Comparison of ENCODE assay signal across 8 cellular contexts in genomic region chr2:216412022-216412999, GRCh38. TPM values are rescaled to one million over a fixed set of nuclear protein-coding genes. Genes with fewer than 3 reads are reported as not detected.
A peak's percentile ranks its signal among the peaks of the same experiment; 100 is the strongest.
DNase-seq lines count a peak whose midpoint lies in the region; ATAC-seq lines count a peak whose summit lies in the region.

TSS of gene SMARCAL1 (plus strand) at chr2:216412484. CDS start at chr2:216414705, 2,221 bp downstream.

- H3K4me1 Mint-ChIP-seq in activated CD8-positive, alpha-beta memory T cell treated with anti-CD3 and anti-CD28 coated beads, Interleukin-2, amount 10 ng/mL, durations not matched to agents 7 days and 5 days, result peaks cover 26% of the 10 kb centered on the region

- H3K9me3 Mint-ChIP-seq in activated CD8-positive, alpha-beta memory T cell treated with anti-CD3 and anti-CD28 coated beads, Interleukin-2, amount 10 ng/mL, durations not matched to agents 7 days and 5 days (ENCODE audit: low read depth), result no peaks in the 10 kb centered on the region

- CTCF ChIA-PET in activated CD8-positive, alpha-beta memory T cell treated with anti-CD3 and anti-CD28 coated beads, Interleukin-2, amount 10 ng/mL, durations not matched to agents 7 days and 5 days (lab: Charles Lee), result interaction anchor here (1.0 kb wide), 4 partner anchors 9 to 215 kb away, joined by 3 to 4 read pairs (median 3); no protein-coding TSS in a partner anchor

- H2BK5ac ChIP-seq in mesenchymal stem cell (ENCODE audit: low read depth, low read length, poor library complexity, severe bottlenecking), result peak within 1 kb of the TSS; percentile 39

- H2AK5ac ChIP-seq in mesenchymal stem cell (ENCODE audit: low read length, severe bottlenecking), result no peak within 1 kb of the TSS

- H3K36me3 Mint-ChIP-seq in activated CD8-positive, alpha-beta memory T cell treated with anti-CD3 and anti-CD28 coated beads, Interleukin-2, amount 10 ng/mL, durations not matched to agents 7 days and 5 days, result peaks cover 12% of the 10 kb centered on the region

- H3K9me3 ChIP-seq in NT2/D1 (ENCODE audit: insufficient read depth, low read length) (no peaks in the 10 kb centered on the region), endocrine pancreas (ENCODE audit: control insufficient read depth, low read length) (no peaks in the 10 kb centered on the region), mesenchymal stem cell (ENCODE audit: control insufficient read depth, low read length) (no peaks in the 10 kb centered on the region)

- peak within 1 kb of the TSS in 1 of 2 experiments; percentile 71 for H3K4ac ChIP-seq in mesenchymal stem cell (ENCODE audit: low read depth in 1 of 2, low read length in 2 of 2)

- H3K23ac ChIP-seq in mesenchymal stem cell (ENCODE audit: low read length in 2 of 2), result no peak within 1 kb of the TSS

- peak within 1 kb of the TSS; percentile 68 for H3K27ac ChIP-seq in mesenchymal stem cell (ENCODE audit: low read length, poor library complexity, severe bottlenecking)

- peak within 1 kb of the TSS; percentile 82 for H2BK15ac ChIP-seq in mesenchymal stem cell (ENCODE audit: low read depth, poor library complexity, severe bottlenecking)

- peak within 1 kb of the TSS; percentile 79 for H3K4me2 ChIP-seq in mesenchymal stem cell (ENCODE audit: low read length, poor library complexity, severe bottlenecking)

- H3K36me3 ChIP-seq in NT2/D1 (ENCODE audit: insufficient read depth, insufficient read length, low read length) (peaks cover 29% of the 10 kb centered on the region), endocrine pancreas (ENCODE audit: control insufficient read depth, insufficient read depth, low read length) (no peaks in the 10 kb centered on the region), mesenchymal stem cell (ENCODE audit: control insufficient read depth in 1 of 2, insufficient read depth in 2 of 2, low read depth in 1 of 2, low read length in 2 of 2) (peaks cover 14 to 30% of the 10 kb centered on the region in 2 experiments)

- ATAC-seq in GM21381 (IDR thresholded peaks at IDR 0.05; ENCODE audit: unreplicated experiment), result peak; percentile 90
- ATAC-seq in activated CD8-positive, alpha-beta memory T cell treated with anti-CD3 and anti-CD28 coated beads, Interleukin-2, amount 10 ng/mL, durations not matched to agents 7 days and 5 days, result peak; percentile 89

- H3K79me1 ChIP-seq in mesenchymal stem cell (replicated peaks; ENCODE audit: low read length, poor library complexity, severe bottlenecking), result peaks cover 20% of the 10 kb centered on the region

- H2AFZ ChIP-seq in mesenchymal stem cell (ENCODE audit: low read depth, low read length), result peak within 1 kb of the TSS; percentile 19

- H4K8ac ChIP-seq in mesenchymal stem cell (ENCODE audit: low read length), result peak within 1 kb of the TSS; percentile 93

- peak; percentile 99 for DNase-seq in COR-L47 (lab: John Stamatoyannopoulos, UW)
- DNase-seq in HUDEP-2 (lab: John Stamatoyannopoulos, UW; ENCODE audit: unreplicated experiment in 76 of 76), result peak; percentile 47 to 98 (median 95)
- peak; percentile 98 for DNase-seq in NT2/D1 (ENCODE audit: low read depth, low spot score)
- DNase-seq in activated CD8-positive, alpha-beta memory T cell treated with anti-CD3 and anti-CD28 coated beads, Interleukin-2, amount 10 ng/mL, durations not matched to agents 7 days and 5 days, result peak; percentile 100
- DNase-seq in mesenchymal stem cell, result peak; percentile 98
- peak; percentile 96 for DNase-seq in stimulated activated CD8-positive, alpha-beta memory T cell treated with anti-CD3 and anti-CD28 coated beads, Interleukin-12 subunit alpha, Interleukin-12 subunit beta, amount 100 ng/mL, for 4 hours (ENCODE audit: low read depth)

- peaks cover 5% of the 10 kb centered on the region for H3K4me1 ChIP-seq in NT2/D1 (ENCODE audit: insufficient read depth, insufficient read length)
- H3K4me1 ChIP-seq in endocrine pancreas (ENCODE audit: control insufficient read depth, insufficient read depth, low read length), result peaks cover 4% of the 10 kb centered on the region
- H3K4me1 ChIP-seq in mesenchymal stem cell (ENCODE audit: control insufficient read depth, insufficient read depth, low read depth, low read length), result peaks cover 2% of the 10 kb centered on the region

- H3K27ac Mint-ChIP-seq in activated CD8-positive, alpha-beta memory T cell treated with anti-CD3 and anti-CD28 coated beads, Interleukin-2, amount 10 ng/mL, durations not matched to agents 7 days and 5 days, result peak within 1 kb of the TSS; percentile 89

- peak within 1 kb of the TSS; percentile 84 for H4K91ac ChIP-seq in mesenchymal stem cell (ENCODE audit: low read length)

- peaks cover 17% of the 10 kb centered on the region for H3K27me3 Mint-ChIP-seq in activated CD8-positive, alpha-beta memory T cell treated with anti-CD3 and anti-CD28 coated beads, Interleukin-2, amount 10 ng/mL, durations not matched to agents 7 days and 5 days

- H3K27me3 ChIP-seq in NT2/D1 (ENCODE audit: insufficient read depth, insufficient read length) (no peaks in the 10 kb centered on the region), endocrine pancreas (ENCODE audit: control insufficient read depth, insufficient read depth, low read length) (no peaks in the 10 kb centered on the region), mesenchymal stem cell (ENCODE audit: control insufficient read depth in 1 of 2, insufficient read depth in 1 of 2, low read length in 2 of 2) (peaks cover 0 to 4% of the 10 kb centered on the region in 2 experiments)

- H3K4me3 Mint-ChIP-seq in activated CD8-positive, alpha-beta memory T cell treated with anti-CD3 and anti-CD28 coated beads, Interleukin-2, amount 10 ng/mL, durations not matched to agents 7 days and 5 days, result peak within 1 kb of the TSS; percentile 96

- peak within 1 kb of the TSS; percentile 91 for H2BK120ac ChIP-seq in mesenchymal stem cell (ENCODE audit: low read depth, low read length)

- peak within 1 kb of the TSS in 1 of 2 experiments; percentile 50 for H3K14ac ChIP-seq in mesenchymal stem cell (ENCODE audit: low read length in 2 of 2)

- H3K4me3 ChIP-seq in NT2/D1 (ENCODE audit: insufficient read length, low read depth) (peak within 1 kb of the TSS; percentile 83), endocrine pancreas (ENCODE audit: control insufficient read depth, insufficient read depth, low read length) (peak within 1 kb of the TSS; percentile 60), mesenchymal stem cell (ENCODE audit: insufficient read depth in 1 of 2, low read depth in 1 of 2, low read length in 2 of 2) (peak within 1 kb of the TSS; percentile 75 to 91)

- no peak within 1 kb of the TSS for H2BK12ac ChIP-seq in mesenchymal stem cell (ENCODE audit: low read length in 2 of 2)

- 8% methylated on average over 56 of the region's 56 CpGs for WGBS in mesenchymal stem cell

- peak within 1 kb of the TSS; percentile 82 to 89 for H3K18ac ChIP-seq in mesenchymal stem cell (ENCODE audit: low read depth in 1 of 2, low read length in 2 of 2)

- peak within 1 kb of the TSS; percentile 98 for H3K9ac ChIP-seq in NT2/D1 (ENCODE audit: insufficient read length, low read depth)
- peak within 1 kb of the TSS; percentile 92 for H3K9ac ChIP-seq in endocrine pancreas (ENCODE audit: control insufficient read depth, insufficient read depth, low read length)
- peak within 1 kb of the TSS; percentile 97 for H3K9ac ChIP-seq in mesenchymal stem cell (ENCODE audit: low read length)

RNA-seq across cellular contexts. Expression of gene SMARCAL1, which starts in this region (rescaled TPM):
- 10 to 100 TPM; 29.6 to 30.7 TPM for total RNA-seq in activated CD8-positive, alpha-beta memory T cell treated with anti-CD3 and anti-CD28 coated beads, Interleukin-2, amount 10 ng/mL, durations not matched to agents 7 days and 5 days
- polyA plus RNA-seq in mesenchymal stem cell (2013, experiment 1 of 2), result 13.0 TPM
- 13.3 TPM for polyA plus RNA-seq in mesenchymal stem cell (2013, experiment 2 of 2)

Comparison
In these comparisons a context has a peak if more than half of its experiments do, and no peak if none do; other contexts are left out.
1. Peak in every context shown above with its lines: DNase-seq, ATAC-seq, H3K4me3 ChIP-seq and H3K27ac ChIP-seq.